12 cellular contexts compared by ENCODE assay signal in the genomic region with DNA sequence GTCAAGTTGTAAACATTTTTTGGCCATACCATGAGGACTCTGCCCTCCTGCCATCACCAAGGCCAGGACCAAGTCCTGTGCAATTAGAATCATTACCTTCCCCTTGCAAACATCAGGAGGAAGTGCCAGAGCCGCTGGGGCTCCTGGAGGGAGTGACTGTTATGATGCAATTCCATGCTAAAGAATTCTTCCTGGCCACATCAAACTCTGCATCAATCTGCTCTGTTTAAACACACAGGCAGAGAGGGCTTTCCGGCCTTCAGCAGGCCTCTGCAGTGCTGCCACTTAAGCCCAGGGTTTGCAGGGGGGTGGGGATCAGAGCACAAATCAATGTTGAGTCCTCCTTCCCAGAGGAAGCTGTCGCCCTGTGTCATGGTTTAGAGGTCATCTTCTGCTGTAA. TPM values are rescaled to one million over a fixed set of nuclear protein-coding genes. Genes with fewer than 3 reads are reported as not detected.
A peak's percentile ranks its signal among the peaks of the same experiment; 100 is the strongest.
DNase-seq lines count a peak whose midpoint lies in the region; ATAC-seq and TF ChIP-seq lines count a peak whose summit lies in the region.
"Had no signal": no experiment of that assay in that cellular context is flagged by ENCODE, and none has a peak within 500 bp of the region (broad histone marks: within the 10 kb centered on the region; RNA-seq: fewer than 3 reads in every experiment).

No MANE protein-coding gene starts in this region.

- H3K9me3 ChIP-seq in body of pancreas: no peaks in the 10 kb centered on the region

- WGBS in body of pancreas, 2 donors: 24 to 27% methylated on average over 3 of the region's 3 CpGs

- H3K27ac Mint-ChIP-seq in CD14-positive monocyte: peak overlapping the region in 6 of 7 donors; percentile 21 to 83 (median 60)
- H3K27ac Mint-ChIP-seq: activated B cell treated with CpG ODN at 0.5 μM for 24 hours; activated naive CD4-positive, alpha-beta T cell treated with anti-CD3 and anti-CD28 coated beads for 36 hours; stimulated activated memory B cell treated with anti-CD40 and anti-IgM and Interleukin-4, amounts not matched to agents 10 μg/mL and 1 μg/mL and 100 μg/mL, for 72 hours had no signal

- intact Hi-C loops in CD14-positive monocyte (cut with micrococcal nuclease) (no loop called here), body of pancreas (cut with DNase I) (no loop called here)

- peaks cover 38% of the 10 kb centered on the region for H3K4me1 ChIP-seq in body of pancreas

- H3K36me3 ChIP-seq in body of pancreas (replicated peaks in 1 of 2; ENCODE audit: insufficient read depth in 1 of 2, low read depth in 2 of 2): no peaks in the 10 kb centered on the region

- ATAC-seq in body of pancreas: peak; percentile 31
- ATAC-seq in stimulated activated naive CD8-positive, alpha-beta T cell treated with anti-CD3 and anti-CD28 coated beads, Interleukin-15, Interleukin-2, amounts not matched to agents 100 U/mL and 50 U/mL, for 24 hours: no peak
- ATAC-seq in HG03139 (IDR thresholded peaks at IDR 0.05; ENCODE audit: unreplicated experiment): no peak
- no peak for ATAC-seq in GM19395 (IDR thresholded peaks at IDR 0.05; ENCODE audit: unreplicated experiment)
- ATAC-seq: stimulated activated memory B cell treated with anti-CD40 and anti-IgM and Interleukin-4, amounts not matched to agents 10 μg/mL and 1 μg/mL and 100 μg/mL, for 72 hours had no signal

- TF ChIP-seq POLR2A in body of pancreas (IDR thresholded peaks at IDR 0.05): no peak

- H3K4me3 Mint-ChIP-seq in CD14-positive monocyte: no peak overlapping the region
- H3K4me3 Mint-ChIP-seq: activated B cell treated with CpG ODN at 0.5 μM for 24 hours; activated naive CD4-positive, alpha-beta T cell treated with anti-CD3 and anti-CD28 coated beads for 36 hours; stimulated activated memory B cell treated with anti-CD40 and anti-IgM and Interleukin-4, amounts not matched to agents 10 μg/mL and 1 μg/mL and 100 μg/mL, for 72 hours had no signal

- peak overlapping the region in 3 of 4 donors; percentile 7 to 38 (median 23) for H3K27ac ChIP-seq in body of pancreas

- H3K9me3 Mint-ChIP-seq in CD14-positive monocyte: peaks cover 0 to 1% (median 0%) of the 10 kb centered on the region in 7 donors
- H3K9me3 Mint-ChIP-seq: activated B cell treated with CpG ODN at 0.5 μM for 24 hours; stimulated activated memory B cell treated with anti-CD40 and anti-IgM and Interleukin-4, amounts not matched to agents 10 μg/mL and 1 μg/mL and 100 μg/mL, for 72 hours had no signal

- DNase-seq in CD14-positive monocyte (ENCODE audit: low spot score) (no peak), Kasumi-1 (lab: John Stamatoyannopoulos, UW) (peak; percentile 87 to 94), body of pancreas (peak in 2 of 4 donors; percentile 14 to 17), mesenteric fat pad (ENCODE audit: low spot score) (peak; percentile 60), RKO (ENCODE audit: low spot score) (no peak)
- DNase-seq in stimulated activated naive CD8-positive, alpha-beta T cell treated with anti-CD3 and anti-CD28 coated beads, Interleukin-15, Interleukin-2, amounts not matched to agents 100 U/mL and 50 U/mL, for 24 hours: no peak
- DNase-seq: activated B cell treated with CpG ODN at 0.5 μM for 24 hours; activated naive CD4-positive, alpha-beta T cell treated with anti-CD3 and anti-CD28 coated beads for 36 hours; left cardiac atrium had no signal

- H3K27me3 ChIP-seq in body of pancreas: no peaks in the 10 kb centered on the region

- H3K36me3 Mint-ChIP-seq in CD14-positive monocyte: peaks cover 34 to 61% of the 10 kb centered on the region in 2 donors
- H3K36me3 Mint-ChIP-seq: stimulated activated memory B cell treated with anti-CD40 and anti-IgM and Interleukin-4, amounts not matched to agents 10 μg/mL and 1 μg/mL and 100 μg/mL, for 72 hours had no signal

- H3K4me3 ChIP-seq in body of pancreas: no peak overlapping the region

- H3K4me1 Mint-ChIP-seq in CD14-positive monocyte: peaks cover 35% of the 10 kb centered on the region
- H3K4me1 Mint-ChIP-seq: activated B cell treated with CpG ODN at 0.5 μM for 24 hours; stimulated activated memory B cell treated with anti-CD40 and anti-IgM and Interleukin-4, amounts not matched to agents 10 μg/mL and 1 μg/mL and 100 μg/mL, for 72 hours had no signal

- H3K27me3 Mint-ChIP-seq in CD14-positive monocyte (ENCODE audit: low read depth in 3 of 3): peaks cover 0 to 3% (median 0%) of the 10 kb centered on the region in 3 donors

- TF ChIP-seq CTCF in CD14-positive monocyte (IDR thresholded peaks at IDR 0.05) (no peak), body of pancreas (IDR thresholded peaks at IDR 0.05) (no peak)

RNA-seq across cellular contexts. Expression of a gene that starts 58.1 kb away (rescaled TPM):
- 10 to 100 TPM; 40.9 to 41.1 TPM for polyA plus RNA-seq in CD14-positive monocyte
- total RNA-seq in body of pancreas (10 to 100 TPM; 32.0 to 49.0 TPM), mesenteric fat pad (56.5 TPM)

Comparison
In these comparisons a context has a peak if more than half of its experiments do, and no peak if none do; other contexts are left out.
1. DNase-seq: peak in Kasumi-1 (2 of 2) and mesenteric fat pad (single experiment); none in CD14-positive monocyte (single experiment), stimulated activated naive CD8-positive, alpha-beta T cell treated with anti-CD3 and anti-CD28 coated beads, Interleukin-15, Interleukin-2, amounts not matched to agents 100 U/mL and 50 U/mL, for 24 hours (single experiment) and RKO (single experiment).